Comparison of ENCODE assay signal across 1 cellular context in the genomic region with DNA sequence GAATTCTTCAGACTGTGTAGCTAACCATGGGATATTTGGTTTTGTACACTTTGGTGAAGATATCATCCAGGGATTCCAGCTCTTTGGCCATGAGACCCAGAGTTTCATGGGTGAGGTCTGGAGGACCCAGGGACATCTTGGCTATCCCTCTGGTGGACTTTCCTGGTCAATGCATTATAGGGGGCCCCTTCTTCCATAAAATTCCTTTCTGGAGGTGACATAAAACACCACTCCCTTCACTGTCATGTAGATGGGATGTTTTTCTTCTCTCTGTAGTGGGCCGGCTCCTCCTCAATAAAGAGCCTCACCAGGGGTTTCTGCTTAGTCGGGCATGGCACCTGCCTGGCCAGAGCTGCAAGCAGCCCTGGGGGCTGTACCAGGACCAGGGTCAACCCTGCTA.
TF ChIP-seq lines count a peak whose summit lies in the region.

No MANE protein-coding gene starts in this region.

TF ChIP-seq in A549, 52 proteins besides CTCF, POLR2A, EP300 and RAD21:
- no peak for TF ChIP-seq SREBF2 (IDR thresholded peaks at IDR 0.05)
- TF ChIP-seq MYC (IDR thresholded peaks at IDR 0.05; ENCODE audit: borderline replicate concordance, low read length), result no peak
- no peak for TF ChIP-seq TFCP2L1 (CRISPR knock-in tag; IDR thresholded peaks at IDR 0.05)
- TF ChIP-seq HES2 (IDR thresholded peaks at IDR 0.05), result no peak
- no peak for TF ChIP-seq HEYL (CRISPR knock-in tag; IDR thresholded peaks at IDR 0.05)
- no peak for TF ChIP-seq GATA3 (IDR thresholded peaks at IDR 0.05; ENCODE audit: borderline replicate concordance)
- TF ChIP-seq KDM5A (IDR thresholded peaks at IDR 0.05), result no peak
- TF ChIP-seq ZC3H11A (IDR thresholded peaks at IDR 0.05), result no peak
- TF ChIP-seq HOXB13 (CRISPR knock-in tag; IDR thresholded peaks at IDR 0.05; ENCODE audit: low read depth), result no peak
- TF ChIP-seq POLR2AphosphoS2 (conservative IDR thresholded peaks at IDR 0.05; ENCODE audit: low read length), result no peak
- no peak for TF ChIP-seq JUN (IDR thresholded peaks at IDR 0.05)
- no peak for TF ChIP-seq MAFK (IDR thresholded peaks at IDR 0.05; ENCODE audit: partially characterized antibody)
- TF ChIP-seq CBX2 (IDR thresholded peaks at IDR 0.05; ENCODE audit: borderline replicate concordance, low read depth), result no peak
